ENCODE assay signal across 26 cellular contexts in genomic region chr1:213409208-213409631, GRCh38.
DNase-seq lines count a peak whose midpoint lies in the region; ATAC-seq, FAIRE-seq and TF ChIP-seq lines count a peak whose summit lies in the region.
"Had no signal": no experiment of that assay in that cellular context is flagged by ENCODE, and none has a peak within 500 bp of the region (broad histone marks: within the 10 kb centered on the region; RNA-seq: fewer than 3 reads in every experiment).

No MANE protein-coding gene starts in this region.

- intact Hi-C loops in K562 (cut with micrococcal nuclease) = no loop called here

- H3K9ac ChIP-seq in OCI-LY3 (ENCODE audit: low read length) (no peak overlapping the region), K562 (ENCODE audit: insufficient read depth in 1 of 2, low read depth in 2 of 2, low read length in 2 of 2) (no peak overlapping the region), neuronal stem cell (ENCODE audit: low read depth, low read length, poor library complexity) (no peak overlapping the region)
- H3K9ac ChIP-seq: BLaER1 treated with 17β-estradiol and CSF1 and Interleukin-3, amounts not matched to agents 10 nM and 100 nM; GM23248 had no signal

- H3K4me1 ChIP-seq in OCI-LY3 (ENCODE audit: low read length) = peaks cover 16% of the 10 kb centered on the region
- H3K4me1 ChIP-seq in K562 (replicated peaks in 1 of 2; ENCODE audit: control insufficient read depth in 2 of 2, insufficient read depth in 2 of 2, low read length in 2 of 2) = no peaks in the 10 kb centered on the region
- H3K4me1 ChIP-seq in neuronal stem cell (ENCODE audit: control insufficient read depth in 2 of 2, insufficient read depth in 1 of 2, low read depth in 1 of 2, low read length in 2 of 2) = peaks cover 0 to 5% of the 10 kb centered on the region in 2 donors
- H3K4me1 ChIP-seq: A549; BE2C; BLaER1 treated with 17β-estradiol and CSF1 and Interleukin-3, amounts not matched to agents 10 nM and 100 nM had no signal

- H2BK12ac ChIP-seq in neuronal stem cell (ENCODE audit: low read length) = no peak overlapping the region

- in situ Hi-C loops in K562 (cut with MboI) = no loop called here

- no peaks in the 10 kb centered on the region for H3K4me1 Mint-ChIP-seq in activated T-helper 17 cell treated with anti-CD3 and anti-CD28 coated beads, Interleukin-2, amount 50 U/mL, for 72 hours
- H3K4me1 Mint-ChIP-seq: CD14-positive monocyte; CD8-positive, alpha-beta memory T cell had no signal

- peak overlapping the region; percentile 14; the same call in 1 of the 2 replicates for H3K27ac ChIP-seq in OCI-LY3 (ENCODE audit: low read length)
- H3K27ac ChIP-seq in K562 (ENCODE audit: extremely low read depth, low read depth, low read length) = no peak overlapping the region
- no peak overlapping the region for H3K27ac ChIP-seq in neuronal stem cell (replicated peaks; ENCODE audit: low read length)
- H3K27ac ChIP-seq: A549; BLaER1 treated with 17β-estradiol and CSF1 and Interleukin-3, amounts not matched to agents 10 nM and 100 nM; GM23248 had no signal

- no peak overlapping the region for H2AFZ ChIP-seq in OCI-LY3 (ENCODE audit: low read depth, low read length)
- H2AFZ ChIP-seq in K562 (ENCODE audit: low read depth, low read length) = no peak overlapping the region
- no peak overlapping the region for H2AFZ ChIP-seq in neuronal stem cell (ENCODE audit: low read length)
- H2AFZ ChIP-seq: GM23248 had no signal

- H3K4me3 ChIP-seq in OCI-LY3 (ENCODE audit: low read length) = no peak overlapping the region
- no peak overlapping the region for H3K4me3 ChIP-seq in K562
- no peak overlapping the region for H3K4me3 ChIP-seq in neuronal stem cell (ENCODE audit: low read length in 2 of 2)
- H3K4me3 ChIP-seq: A549; BLaER1 treated with 17β-estradiol and CSF1 and Interleukin-3, amounts not matched to agents 10 nM and 100 nM; GM23248 had no signal

- TF ChIP-seq POLR2A in K562 (conservative IDR thresholded peaks at IDR 0.05) = no peak

- no peaks in the 10 kb centered on the region for H3K9me1 ChIP-seq in K562 (ENCODE audit: control insufficient read depth, insufficient read depth, low read length)

- H3K27me3 ChIP-seq in OCI-LY3 (ENCODE audit: low read depth, low read length) (no peaks in the 10 kb centered on the region), K562 (ENCODE audit: control insufficient read depth in 2 of 2, insufficient read depth in 2 of 2, low read length in 2 of 2) (peaks cover 13 to 34% of the 10 kb centered on the region in 2 experiments; a peak in 3 of 5 replicates), neuronal stem cell (ENCODE audit: control insufficient read depth in 3 of 3, insufficient read depth in 3 of 3, low read depth in 1 of 3, low read length in 3 of 3) (peaks cover 0 to 4% (median 0%) of the 10 kb centered on the region in 3 experiments)
- H3K27me3 ChIP-seq: BE2C; BLaER1 treated with 17β-estradiol and CSF1 and Interleukin-3, amounts not matched to agents 10 nM and 100 nM had no signal

- no peak overlapping the region for H4K91ac ChIP-seq in neuronal stem cell (ENCODE audit: low read depth, low read length, poor library complexity)

- H3K36me3 ChIP-seq in OCI-LY3 (replicated peaks; ENCODE audit: low read depth, low read length) = no peaks in the 10 kb centered on the region
- no peaks in the 10 kb centered on the region for H3K36me3 ChIP-seq in K562 (ENCODE audit: control insufficient read depth, insufficient read depth, low read length)
- no peaks in the 10 kb centered on the region for H3K36me3 ChIP-seq in neuronal stem cell (replicated peaks in 1 of 2; ENCODE audit: control insufficient read depth in 2 of 2, insufficient read depth in 2 of 2, low read length in 2 of 2)
- H3K36me3 ChIP-seq: BE2C; BLaER1 treated with 17β-estradiol and CSF1 and Interleukin-3, amounts not matched to agents 10 nM and 100 nM had no signal

- no peak overlapping the region for H3K4ac ChIP-seq in neuronal stem cell (ENCODE audit: low read length)

- TF ChIP-seq CTCF in OCI-LY3 (IDR thresholded peaks at IDR 0.05; ENCODE audit: low read depth, low read length) (no peak), K562 (IDR thresholded peaks at IDR 0.05 in 2 of 3, conservative IDR thresholded peaks at IDR 0.05 in 1 of 3; ENCODE audit: insufficient read depth in 2 of 3, low read depth in 1 of 3, low read length in 3 of 3) (no peak)

- H4K8ac ChIP-seq in neuronal stem cell (ENCODE audit: low read depth, low read length) = peak overlapping the region; percentile 19

- no peak overlapping the region for H3K18ac ChIP-seq in neuronal stem cell (ENCODE audit: low read length)

- peak; percentile 15 for FAIRE-seq in K562 (lab: Jason Lieb, UNC)
- FAIRE-seq in frontal cortex (lab: Jason Lieb, UNC) = no peak
- FAIRE-seq: A549, GM12892, GM19239, H1 had no signal

- no peaks in the 10 kb centered on the region for H3K36me3 Mint-ChIP-seq in activated T-helper 17 cell treated with anti-CD3 and anti-CD28 coated beads, Interleukin-2, amount 50 U/mL, for 72 hours (ENCODE audit: low read depth)
- H3K36me3 Mint-ChIP-seq: CD14-positive monocyte; CD8-positive, alpha-beta memory T cell had no signal

- no peaks in the 10 kb centered on the region for H3K9me3 Mint-ChIP-seq in activated T-helper 17 cell treated with anti-CD3 and anti-CD28 coated beads, Interleukin-2, amount 50 U/mL, for 72 hours
- H3K9me3 Mint-ChIP-seq: CD4-positive, alpha-beta T cell had no signal

- H3K9me3 ChIP-seq in OCI-LY3 (ENCODE audit: insufficient read depth, low read length) (no peaks in the 10 kb centered on the region), K562 (replicated peaks; ENCODE audit: control insufficient read depth, insufficient read depth, low read depth, low read length) (no peaks in the 10 kb centered on the region), neuronal stem cell (replicated peaks in 1 of 2; ENCODE audit: control insufficient read depth in 2 of 2, insufficient read depth in 1 of 2, low read depth in 1 of 2, low read length in 2 of 2) (peaks cover 0 to 2% of the 10 kb centered on the region in 2 donors)
- H3K9me3 ChIP-seq: A549, BE2C had no signal

- no peak for ATAC-seq in K562
- no peak for ATAC-seq in activated T-helper 17 cell treated with anti-CD3 and anti-CD28 coated beads, Interleukin-2, amount 50 U/mL, for 72 hours (replicated peaks)
- ATAC-seq: A549 had no signal

- no peaks in the 10 kb centered on the region for H3K27me3 Mint-ChIP-seq in activated T-helper 17 cell treated with anti-CD3 and anti-CD28 coated beads, Interleukin-2, amount 50 U/mL, for 72 hours

- no peak overlapping the region for H3K4me3 Mint-ChIP-seq in activated T-helper 17 cell treated with anti-CD3 and anti-CD28 coated beads, Interleukin-2, amount 50 U/mL, for 72 hours
- H3K4me3 Mint-ChIP-seq: CD14-positive monocyte; CD4-positive, alpha-beta T cell; CD8-positive, alpha-beta memory T cell had no signal

- no peak overlapping the region for H2BK120ac ChIP-seq in neuronal stem cell (ENCODE audit: low read depth, low read length)

- no peak for TF ChIP-seq RAD21 in K562 (CRISPR knock-in tag; conservative IDR thresholded peaks at IDR 0.05 in 1 of 2, IDR thresholded peaks at IDR 0.05 in 1 of 2)

- WGBS in K562 (ENCODE audit: insufficient coverage, low coverage, missing lambda C conversion rate) = 1% methylated on average over 5 of the region's 5 CpGs
- no CpG with 5 or more reads among the region's 5 CpGs for WGBS in neuronal stem cell (ENCODE audit: extremely low coverage in 2 of 2, insufficient read length in 2 of 2, insufficient replicate concordance in 1 of 2), 2 donors

- POLR2A ChIA-PET in HEK293T (lab: Yijun Ruan, JAX) = no interaction called here
- POLR2A ChIA-PET in K562 (lab: Yijun Ruan, JAX) = no interaction called here

- H3K4me2 ChIP-seq in OCI-LY3 (ENCODE audit: low read length) = peak overlapping the region; percentile 49
- H3K4me2 ChIP-seq in K562 (ENCODE audit: insufficient read depth, low read length) = no peak overlapping the region
- no peak overlapping the region for H3K4me2 ChIP-seq in neuronal stem cell (ENCODE audit: insufficient read depth, low read length, poor library complexity, severe bottlenecking)
- H3K4me2 ChIP-seq: A549; BLaER1 treated with 17β-estradiol and CSF1 and Interleukin-3, amounts not matched to agents 10 nM and 100 nM had no signal

- no peak overlapping the region for H2AK5ac ChIP-seq in neuronal stem cell (ENCODE audit: low read depth, low read length)

- BruUV-seq in K562 (replicated peaks; lab: Mats Ljungman, UMichigan) = no TSS peak

- no peak for TF ChIP-seq EP300 in K562 (IDR thresholded peaks at IDR 0.05; ENCODE audit: low read length)

- no peak overlapping the region for H2BK15ac ChIP-seq in neuronal stem cell (ENCODE audit: low read length)

- no peak overlapping the region for H3K14ac ChIP-seq in neuronal stem cell (ENCODE audit: low read length)

- CTCF ChIA-PET in HEK293T (lab: Yijun Ruan, JAX) = no interaction called here
- CTCF ChIA-PET in K562 (lab: Yijun Ruan, JAX; ENCODE audit: low intra/inter-chr PET ratio) = no interaction called here

- H3K23ac ChIP-seq in neuronal stem cell (ENCODE audit: low read depth, low read length, poor library complexity) = no peak overlapping the region

- H4K20me1 ChIP-seq in OCI-LY3 (ENCODE audit: insufficient read depth, low read length) (no peaks in the 10 kb centered on the region), K562 (replicated peaks; ENCODE audit: control insufficient read depth, insufficient read depth, low read length) (no peaks in the 10 kb centered on the region)
- H4K20me1 ChIP-seq: BLaER1 treated with 17β-estradiol and CSF1 and Interleukin-3, amounts not matched to agents 10 nM and 100 nM had no signal

- DNase-seq in HEK293T (ENCODE audit: extremely low spot score) = no peak
- no peak for DNase-seq in K562 (ENCODE audit: extremely low read depth in 1 of 4, low spot score in 3 of 4)
- no peak for DNase-seq in neuronal stem cell (ENCODE audit: low spot score)
- DNase-seq in NCI-H2196 (lab: John Stamatoyannopoulos, UW; ENCODE audit: unreplicated experiment) = no peak
- DNase-seq in frontal cortex (ENCODE audit: low spot score in 2 of 2) = no peak
- DNase-seq: 8988T; ACHN; AML-193; BE2C; Calu3; CD4-positive, alpha-beta T cell; CD8-positive, alpha-beta memory T cell; DMS53; DMS79 treated with DMSO at 0.1 percent for 48 hours; GF-D8; GM23248; H7; HCEC 1CT had no signal

- H3K79me1 ChIP-seq in neuronal stem cell (ENCODE audit: low read depth, low read length) = no peaks in the 10 kb centered on the region

- H3K79me2 ChIP-seq in OCI-LY3 (ENCODE audit: low read length) = no peaks in the 10 kb centered on the region
- no peaks in the 10 kb centered on the region for H3K79me2 ChIP-seq in K562 (ENCODE audit: control insufficient read depth, insufficient read depth, low read length)

- no peak overlapping the region for H3K27ac Mint-ChIP-seq in activated T-helper 17 cell treated with anti-CD3 and anti-CD28 coated beads, Interleukin-2, amount 50 U/mL, for 72 hours
- H3K27ac Mint-ChIP-seq: CD4-positive, alpha-beta T cell; CD8-positive, alpha-beta memory T cell had no signal

- no peak overlapping the region for H2BK5ac ChIP-seq in neuronal stem cell (ENCODE audit: low read length)

TF ChIP-seq in HEK293T, 16 proteins besides CTCF, POLR2A, EP300 and RAD21 (continues in another document):
- TF ChIP-seq CTBP1 (IDR thresholded peaks at IDR 0.05; ENCODE audit: borderline replicate concordance) = no peak
- no peak for TF ChIP-seq NFRKB (IDR thresholded peaks at IDR 0.05)
